Comparison of ENCODE assay signal across 14 cellular contexts in the genomic region with DNA sequence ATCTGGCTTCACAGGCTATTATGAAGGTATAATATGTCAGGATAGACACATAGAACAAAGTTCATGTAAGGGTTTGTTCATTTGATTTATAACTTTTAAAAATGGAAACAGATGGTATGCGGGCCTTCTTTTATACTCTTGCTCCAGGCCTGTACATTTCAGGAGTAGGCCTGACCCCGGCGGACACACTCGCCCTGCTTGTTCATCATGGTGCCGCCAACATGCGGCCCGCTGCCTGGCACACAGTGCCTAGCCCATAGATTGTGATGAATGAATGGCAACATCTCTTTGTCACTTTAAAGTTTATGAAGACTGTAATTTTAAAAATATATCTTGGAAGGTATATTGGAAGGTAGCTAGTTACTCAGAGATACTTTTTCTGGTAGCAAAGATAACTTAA.
"Had no signal": no experiment of that assay in that cellular context is flagged by ENCODE, and none has a peak within 500 bp of the region (broad histone marks: within the 10 kb centered on the region; RNA-seq: fewer than 3 reads in every experiment).

No MANE protein-coding gene starts in this region.

- H3K9me3 ChIP-seq: thoracic aorta had no signal

- H3K4me3 ChIP-seq: skin epidermis, thoracic aorta had no signal

- H3K27ac ChIP-seq: parathyroid adenoma, skin epidermis, thoracic aorta had no signal

- H3K4me3 Mint-ChIP-seq: nephron; stimulated activated naive B cell treated with anti-CD40 and anti-IgM and Interleukin-4, amounts not matched to agents 10 μg/mL and 1 μg/mL and 100 μg/mL, for 72 hours; stimulated activated naive CD8-positive, alpha-beta T cell treated with anti-CD3 and anti-CD28 coated beads, Interleukin-15, amount 100 ng/mL, for 72 hours had no signal

- H3K27me3 Mint-ChIP-seq: stimulated activated naive B cell treated with anti-CD40 and anti-IgM and Interleukin-4, amounts not matched to agents 10 μg/mL and 1 μg/mL and 100 μg/mL, for 72 hours; stimulated activated naive CD8-positive, alpha-beta T cell treated with anti-CD3 and anti-CD28 coated beads, Interleukin-15, amount 100 ng/mL, for 72 hours had no signal

- H3K4me1 ChIP-seq: parathyroid adenoma had no signal

- FAIRE-seq: endometrium, frontal cortex, urothelium cell line had no signal

- ATAC-seq: stimulated activated naive B cell treated with anti-CD40 and anti-IgM and Interleukin-4, amounts not matched to agents 10 μg/mL and 1 μg/mL and 100 μg/mL, for 72 hours; stimulated activated naive CD8-positive, alpha-beta T cell treated with anti-CD3 and anti-CD28 coated beads, Interleukin-15, amount 100 ng/mL, for 72 hours had no signal

- H3K9me3 Mint-ChIP-seq: nephron; stimulated activated naive B cell treated with anti-CD40 and anti-IgM and Interleukin-4, amounts not matched to agents 10 μg/mL and 1 μg/mL and 100 μg/mL, for 72 hours; stimulated activated naive CD8-positive, alpha-beta T cell treated with anti-CD3 and anti-CD28 coated beads, Interleukin-15, amount 100 ng/mL, for 72 hours had no signal

- DNase-seq: effector memory CD4-positive, alpha-beta T cell; mammary epithelial cell; stimulated activated CD4-positive, alpha-beta T cell treated with anti-CD3 and anti-CD28 coated beads, Interleukin-2, amount 100 ng/mL, for 24 hours; stimulated activated CD4-positive, alpha-beta T cell treated with anti-CD3 and anti-CD28 coated beads, Interleukin-4, amount 100 ng/mL, for 4 hours; stimulated activated naive B cell treated with anti-CD40 and anti-IgM and Interleukin-4, amounts not matched to agents 10 μg/mL and 1 μg/mL and 100 μg/mL, for 72 hours; stimulated activated naive CD8-positive, alpha-beta T cell treated with anti-CD3 and anti-CD28 coated beads, Interleukin-15, amount 100 ng/mL, for 72 hours; trophoblast cell had no signal

- H3K27ac Mint-ChIP-seq: nephron; stimulated activated naive B cell treated with anti-CD40 and anti-IgM and Interleukin-4, amounts not matched to agents 10 μg/mL and 1 μg/mL and 100 μg/mL, for 72 hours; stimulated activated naive CD8-positive, alpha-beta T cell treated with anti-CD3 and anti-CD28 coated beads, Interleukin-15, amount 100 ng/mL, for 72 hours had no signal
